Comparison of ENCODE assay signal across 2 cellular contexts in the genomic region with DNA sequence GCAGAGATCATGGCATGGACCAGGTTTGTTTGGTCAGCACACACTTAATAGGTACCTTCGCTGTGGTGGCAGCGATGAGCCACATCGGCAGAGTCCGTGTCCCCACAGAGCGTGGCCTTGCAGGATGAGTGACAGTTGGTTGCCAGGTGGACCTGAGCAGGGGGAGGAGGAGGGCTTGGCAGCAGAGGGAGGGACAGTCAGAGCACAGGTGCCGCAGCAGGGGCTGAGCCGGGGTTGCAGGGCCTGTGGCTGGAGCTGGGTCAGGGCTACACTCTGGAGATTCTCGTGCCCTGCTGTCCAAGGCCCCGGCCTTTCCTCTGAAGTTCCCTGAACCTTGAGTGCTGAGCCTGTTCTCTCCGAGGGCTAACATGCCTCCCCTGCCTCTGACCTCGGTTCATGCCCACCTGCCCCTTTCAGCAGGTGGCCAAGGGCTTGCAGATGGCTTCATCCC.
TF ChIP-seq lines count a peak whose summit lies in the region.

No MANE protein-coding gene starts in this region.

TF ChIP-seq in K562, 482 proteins besides CTCF, POLR2A, EP300 and RAD21:
- TF ChIP-seq, protein P1, sequence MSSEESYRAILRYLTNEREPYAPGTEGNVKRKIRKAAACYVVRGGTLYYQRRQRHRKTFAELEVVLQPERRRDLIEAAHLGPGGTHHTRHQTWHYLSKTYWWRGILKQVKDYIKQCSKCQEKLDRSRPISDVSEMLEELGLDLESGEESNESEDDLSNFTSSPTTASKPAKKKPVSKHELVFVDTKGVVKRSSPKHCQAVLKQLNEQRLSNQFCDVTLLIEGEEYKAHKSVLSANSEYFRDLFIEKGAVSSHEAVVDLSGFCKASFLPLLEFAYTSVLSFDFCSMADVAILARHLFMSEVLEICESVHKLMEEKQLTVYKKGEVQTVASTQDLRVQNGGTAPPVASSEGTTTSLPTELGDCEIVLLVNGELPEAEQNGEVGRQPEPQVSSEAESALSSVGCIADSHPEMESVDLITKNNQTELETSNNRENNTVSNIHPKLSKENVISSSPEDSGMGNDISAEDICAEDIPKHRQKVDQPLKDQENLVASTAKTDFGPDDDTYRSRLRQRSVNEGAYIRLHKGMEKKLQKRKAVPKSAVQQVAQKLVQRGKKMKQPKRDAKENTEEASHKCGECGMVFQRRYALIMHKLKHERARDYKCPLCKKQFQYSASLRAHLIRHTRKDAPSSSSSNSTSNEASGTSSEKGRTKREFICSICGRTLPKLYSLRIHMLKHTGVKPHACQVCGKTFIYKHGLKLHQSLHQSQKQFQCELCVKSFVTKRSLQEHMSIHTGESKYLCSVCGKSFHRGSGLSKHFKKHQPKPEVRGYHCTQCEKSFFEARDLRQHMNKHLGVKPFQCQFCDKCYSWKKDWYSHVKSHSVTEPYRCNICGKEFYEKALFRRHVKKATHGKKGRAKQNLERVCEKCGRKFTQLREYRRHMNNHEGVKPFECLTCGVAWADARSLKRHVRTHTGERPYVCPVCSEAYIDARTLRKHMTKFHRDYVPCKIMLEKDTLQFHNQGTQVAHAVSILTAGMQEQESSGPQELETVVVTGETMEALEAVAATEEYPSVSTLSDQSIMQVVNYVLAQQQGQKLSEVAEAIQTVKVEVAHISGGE (CRISPR knock-in tag; IDR thresholded peaks at IDR 0.05) = no peak
- TF ChIP-seq JUND (IDR thresholded peaks at IDR 0.05; ENCODE audit: borderline replicate concordance, low read depth, low read length) (no peak), JUND (tag; IDR thresholded peaks at IDR 0.05; ENCODE audit: borderline replicate concordance, low read depth, low read length) (no peak), IRF2 (CRISPR knock-in tag; IDR thresholded peaks at IDR 0.05) (0 out of 2 replicates have a peak, but pooled peaks have one; percentile 70), POLR2G (IDR thresholded peaks at IDR 0.05; ENCODE audit: low read depth, low read length) (peak; percentile 27; the same call in 1 of the 2 replicates)

TF ChIP-seq in HepG2, 621 proteins besides CTCF, POLR2A, EP300 and RAD21 (continues in another document):
- peak; percentile 22; the same call in 1 of the 2 replicates for TF ChIP-seq ZFY (CRISPR knock-in tag; IDR thresholded peaks at IDR 0.05)
- TF ChIP-seq, protein P2, sequence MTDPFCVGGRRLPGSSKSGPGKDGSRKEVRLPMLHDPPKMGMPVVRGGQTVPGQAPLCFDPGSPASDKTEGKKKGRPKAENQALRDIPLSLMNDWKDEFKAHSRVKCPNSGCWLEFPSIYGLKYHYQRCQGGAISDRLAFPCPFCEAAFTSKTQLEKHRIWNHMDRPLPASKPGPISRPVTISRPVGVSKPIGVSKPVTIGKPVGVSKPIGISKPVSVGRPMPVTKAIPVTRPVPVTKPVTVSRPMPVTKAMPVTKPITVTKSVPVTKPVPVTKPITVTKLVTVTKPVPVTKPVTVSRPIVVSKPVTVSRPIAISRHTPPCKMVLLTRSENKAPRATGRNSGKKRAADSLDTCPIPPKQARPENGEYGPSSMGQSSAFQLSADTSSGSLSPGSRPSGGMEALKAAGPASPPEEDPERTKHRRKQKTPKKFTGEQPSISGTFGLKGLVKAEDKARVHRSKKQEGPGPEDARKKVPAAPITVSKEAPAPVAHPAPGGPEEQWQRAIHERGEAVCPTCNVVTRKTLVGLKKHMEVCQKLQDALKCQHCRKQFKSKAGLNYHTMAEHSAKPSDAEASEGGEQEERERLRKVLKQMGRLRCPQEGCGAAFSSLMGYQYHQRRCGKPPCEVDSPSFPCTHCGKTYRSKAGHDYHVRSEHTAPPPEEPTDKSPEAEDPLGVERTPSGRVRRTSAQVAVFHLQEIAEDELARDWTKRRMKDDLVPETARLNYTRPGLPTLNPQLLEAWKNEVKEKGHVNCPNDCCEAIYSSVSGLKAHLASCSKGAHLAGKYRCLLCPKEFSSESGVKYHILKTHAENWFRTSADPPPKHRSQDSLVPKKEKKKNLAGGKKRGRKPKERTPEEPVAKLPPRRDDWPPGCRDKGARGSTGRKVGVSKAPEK (CRISPR knock-in tag; IDR thresholded peaks at IDR 0.05; ENCODE audit: borderline replicate concordance) = no peak
- no peak for TF ChIP-seq ZNF7 (CRISPR knock-in tag; IDR thresholded peaks at IDR 0.05)
- TF ChIP-seq REXO4 (CRISPR knock-in tag; IDR thresholded peaks at IDR 0.05; ENCODE audit: borderline replicate concordance) = no peak
- peak; percentile 32; the same call in 1 of the 2 replicates for TF ChIP-seq NFKB2 (CRISPR knock-in tag; IDR thresholded peaks at IDR 0.05; ENCODE audit: borderline replicate concordance)
- TF ChIP-seq RBM22 (optimal IDR thresholded peaks at IDR 0.05; ENCODE audit: low read length) = peak; percentile 65
- no peak for TF ChIP-seq ZNF383 (CRISPR knock-in tag; IDR thresholded peaks at IDR 0.05; ENCODE audit: borderline replicate concordance)
- peak; percentile 2; the same call in 1 of the 2 replicates for TF ChIP-seq ZNF589 (CRISPR knock-in tag; conservative IDR thresholded peaks at IDR 0.05)
- TF ChIP-seq, protein P3, sequence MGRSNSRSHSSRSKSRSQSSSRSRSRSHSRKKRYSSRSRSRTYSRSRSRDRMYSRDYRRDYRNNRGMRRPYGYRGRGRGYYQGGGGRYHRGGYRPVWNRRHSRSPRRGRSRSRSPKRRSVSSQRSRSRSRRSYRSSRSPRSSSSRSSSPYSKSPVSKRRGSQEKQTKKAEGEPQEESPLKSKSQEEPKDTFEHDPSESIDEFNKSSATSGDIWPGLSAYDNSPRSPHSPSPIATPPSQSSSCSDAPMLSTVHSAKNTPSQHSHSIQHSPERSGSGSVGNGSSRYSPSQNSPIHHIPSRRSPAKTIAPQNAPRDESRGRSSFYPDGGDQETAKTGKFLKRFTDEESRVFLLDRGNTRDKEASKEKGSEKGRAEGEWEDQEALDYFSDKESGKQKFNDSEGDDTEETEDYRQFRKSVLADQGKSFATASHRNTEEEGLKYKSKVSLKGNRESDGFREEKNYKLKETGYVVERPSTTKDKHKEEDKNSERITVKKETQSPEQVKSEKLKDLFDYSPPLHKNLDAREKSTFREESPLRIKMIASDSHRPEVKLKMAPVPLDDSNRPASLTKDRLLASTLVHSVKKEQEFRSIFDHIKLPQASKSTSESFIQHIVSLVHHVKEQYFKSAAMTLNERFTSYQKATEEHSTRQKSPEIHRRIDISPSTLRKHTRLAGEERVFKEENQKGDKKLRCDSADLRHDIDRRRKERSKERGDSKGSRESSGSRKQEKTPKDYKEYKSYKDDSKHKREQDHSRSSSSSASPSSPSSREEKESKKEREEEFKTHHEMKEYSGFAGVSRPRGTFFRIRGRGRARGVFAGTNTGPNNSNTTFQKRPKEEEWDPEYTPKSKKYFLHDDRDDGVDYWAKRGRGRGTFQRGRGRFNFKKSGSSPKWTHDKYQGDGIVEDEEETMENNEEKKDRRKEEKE (IDR thresholded peaks at IDR 0.05) = no peak
- TF ChIP-seq BRD4 (CRISPR knock-in tag; IDR thresholded peaks at IDR 0.05) = 0 out of 2 replicates have a peak, but pooled peaks have one; percentile 53
- TF ChIP-seq, protein P4, sequence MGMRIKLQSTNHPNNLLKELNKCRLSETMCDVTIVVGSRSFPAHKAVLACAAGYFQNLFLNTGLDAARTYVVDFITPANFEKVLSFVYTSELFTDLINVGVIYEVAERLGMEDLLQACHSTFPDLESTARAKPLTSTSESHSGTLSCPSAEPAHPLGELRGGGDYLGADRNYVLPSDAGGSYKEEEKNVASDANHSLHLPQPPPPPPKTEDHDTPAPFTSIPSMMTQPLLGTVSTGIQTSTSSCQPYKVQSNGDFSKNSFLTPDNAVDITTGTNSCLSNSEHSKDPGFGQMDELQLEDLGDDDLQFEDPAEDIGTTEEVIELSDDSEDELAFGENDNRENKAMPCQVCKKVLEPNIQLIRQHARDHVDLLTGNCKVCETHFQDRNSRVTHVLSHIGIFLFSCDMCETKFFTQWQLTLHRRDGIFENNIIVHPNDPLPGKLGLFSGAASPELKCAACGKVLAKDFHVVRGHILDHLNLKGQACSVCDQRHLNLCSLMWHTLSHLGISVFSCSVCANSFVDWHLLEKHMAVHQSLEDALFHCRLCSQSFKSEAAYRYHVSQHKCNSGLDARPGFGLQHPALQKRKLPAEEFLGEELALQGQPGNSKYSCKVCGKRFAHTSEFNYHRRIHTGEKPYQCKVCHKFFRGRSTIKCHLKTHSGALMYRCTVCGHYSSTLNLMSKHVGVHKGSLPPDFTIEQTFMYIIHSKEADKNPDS (CRISPR knock-in tag; IDR thresholded peaks at IDR 0.05) = no peak
- 0 out of 2 replicates have a peak, but pooled peaks have one; percentile 27 for TF ChIP-seq FOXM1 (CRISPR knock-in tag; IDR thresholded peaks at IDR 0.05)
- no peak for TF ChIP-seq ZBTB8A (CRISPR knock-in tag; IDR thresholded peaks at IDR 0.05; ENCODE audit: borderline replicate concordance, low read depth)
- TF ChIP-seq ZNF556 (CRISPR knock-in tag; IDR thresholded peaks at IDR 0.05; ENCODE audit: borderline replicate concordance) = no peak
- TF ChIP-seq FOXO1 (CRISPR knock-in tag; IDR thresholded peaks at IDR 0.05) = no peak
- TF ChIP-seq ZNF883 (CRISPR knock-in tag; IDR thresholded peaks at IDR 0.05; ENCODE audit: not compliant biosample characterization) = peak; percentile 40
- no peak for TF ChIP-seq ETV6 (CRISPR knock-in tag; conservative IDR thresholded peaks at IDR 0.05)
- TF ChIP-seq, protein P5, sequence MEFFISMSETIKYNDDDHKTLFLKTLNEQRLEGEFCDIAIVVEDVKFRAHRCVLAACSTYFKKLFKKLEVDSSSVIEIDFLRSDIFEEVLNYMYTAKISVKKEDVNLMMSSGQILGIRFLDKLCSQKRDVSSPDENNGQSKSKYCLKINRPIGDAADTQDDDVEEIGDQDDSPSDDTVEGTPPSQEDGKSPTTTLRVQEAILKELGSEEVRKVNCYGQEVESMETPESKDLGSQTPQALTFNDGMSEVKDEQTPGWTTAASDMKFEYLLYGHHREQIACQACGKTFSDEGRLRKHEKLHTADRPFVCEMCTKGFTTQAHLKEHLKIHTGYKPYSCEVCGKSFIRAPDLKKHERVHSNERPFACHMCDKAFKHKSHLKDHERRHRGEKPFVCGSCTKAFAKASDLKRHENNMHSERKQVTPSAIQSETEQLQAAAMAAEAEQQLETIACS (CRISPR knock-in tag; IDR thresholded peaks at IDR 0.05) = no peak
- TF ChIP-seq TCF12 (IDR thresholded peaks at IDR 0.05) = no peak
- peak; percentile 19; the same call in 1 of the 2 replicates for TF ChIP-seq TCF12 (CRISPR knock-in tag; IDR thresholded peaks at IDR 0.05)
- no peak for TF ChIP-seq ZNF543 (CRISPR knock-in tag; IDR thresholded peaks at IDR 0.05)
- TF ChIP-seq SAP130 (CRISPR knock-in tag; IDR thresholded peaks at IDR 0.05; ENCODE audit: low read depth) = no peak
- TF ChIP-seq ZNF737 (CRISPR knock-in tag; IDR thresholded peaks at IDR 0.05; ENCODE audit: borderline replicate concordance) = 0 out of 2 replicates have a peak, but pooled peaks have one; percentile 10
- TF ChIP-seq, protein P6, sequence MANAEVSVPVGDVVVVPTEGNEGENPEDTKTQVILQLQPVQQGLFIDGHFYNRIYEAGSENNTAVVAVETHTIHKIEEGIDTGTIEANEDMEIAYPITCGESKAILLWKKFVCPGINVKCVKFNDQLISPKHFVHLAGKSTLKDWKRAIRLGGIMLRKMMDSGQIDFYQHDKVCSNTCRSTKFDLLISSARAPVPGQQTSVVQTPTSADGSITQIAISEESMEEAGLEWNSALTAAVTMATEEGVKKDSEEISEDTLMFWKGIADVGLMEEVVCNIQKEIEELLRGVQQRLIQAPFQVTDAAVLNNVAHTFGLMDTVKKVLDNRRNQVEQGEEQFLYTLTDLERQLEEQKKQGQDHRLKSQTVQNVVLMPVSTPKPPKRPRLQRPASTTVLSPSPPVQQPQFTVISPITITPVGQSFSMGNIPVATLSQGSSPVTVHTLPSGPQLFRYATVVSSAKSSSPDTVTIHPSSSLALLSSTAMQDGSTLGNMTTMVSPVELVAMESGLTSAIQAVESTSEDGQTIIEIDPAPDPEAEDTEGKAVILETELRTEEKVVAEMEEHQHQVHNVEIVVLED (CRISPR knock-in tag; IDR thresholded peaks at IDR 0.05; ENCODE audit: borderline replicate concordance) = no peak
- TF ChIP-seq, protein P7, sequence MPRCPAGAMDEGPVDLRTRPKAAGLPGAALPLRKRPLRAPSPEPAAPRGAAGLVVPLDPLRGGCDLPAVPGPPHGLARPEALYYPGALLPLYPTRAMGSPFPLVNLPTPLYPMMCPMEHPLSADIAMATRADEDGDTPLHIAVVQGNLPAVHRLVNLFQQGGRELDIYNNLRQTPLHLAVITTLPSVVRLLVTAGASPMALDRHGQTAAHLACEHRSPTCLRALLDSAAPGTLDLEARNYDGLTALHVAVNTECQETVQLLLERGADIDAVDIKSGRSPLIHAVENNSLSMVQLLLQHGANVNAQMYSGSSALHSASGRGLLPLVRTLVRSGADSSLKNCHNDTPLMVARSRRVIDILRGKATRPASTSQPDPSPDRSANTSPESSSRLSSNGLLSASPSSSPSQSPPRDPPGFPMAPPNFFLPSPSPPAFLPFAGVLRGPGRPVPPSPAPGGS (CRISPR knock-in tag; IDR thresholded peaks at IDR 0.05) = peak; percentile 37; the same call in 1 of the 2 replicates
- TF ChIP-seq RBFOX2 (IDR thresholded peaks at IDR 0.05; ENCODE audit: low read depth, low read length) = no peak
- peak; percentile 16; the same call in 1 of the 2 replicates for TF ChIP-seq ZFP37 (CRISPR knock-in tag; IDR thresholded peaks at IDR 0.05; ENCODE audit: borderline replicate concordance)
- peak; percentile 28 for TF ChIP-seq AGO2 (optimal IDR thresholded peaks at IDR 0.05; ENCODE audit: low read depth, low read length)
- no peak for TF ChIP-seq YEATS2 (CRISPR knock-in tag; IDR thresholded peaks at IDR 0.05; ENCODE audit: borderline replicate concordance)
- no peak for TF ChIP-seq KLF11 (CRISPR knock-in tag; IDR thresholded peaks at IDR 0.05)
- TF ChIP-seq, protein P8, sequence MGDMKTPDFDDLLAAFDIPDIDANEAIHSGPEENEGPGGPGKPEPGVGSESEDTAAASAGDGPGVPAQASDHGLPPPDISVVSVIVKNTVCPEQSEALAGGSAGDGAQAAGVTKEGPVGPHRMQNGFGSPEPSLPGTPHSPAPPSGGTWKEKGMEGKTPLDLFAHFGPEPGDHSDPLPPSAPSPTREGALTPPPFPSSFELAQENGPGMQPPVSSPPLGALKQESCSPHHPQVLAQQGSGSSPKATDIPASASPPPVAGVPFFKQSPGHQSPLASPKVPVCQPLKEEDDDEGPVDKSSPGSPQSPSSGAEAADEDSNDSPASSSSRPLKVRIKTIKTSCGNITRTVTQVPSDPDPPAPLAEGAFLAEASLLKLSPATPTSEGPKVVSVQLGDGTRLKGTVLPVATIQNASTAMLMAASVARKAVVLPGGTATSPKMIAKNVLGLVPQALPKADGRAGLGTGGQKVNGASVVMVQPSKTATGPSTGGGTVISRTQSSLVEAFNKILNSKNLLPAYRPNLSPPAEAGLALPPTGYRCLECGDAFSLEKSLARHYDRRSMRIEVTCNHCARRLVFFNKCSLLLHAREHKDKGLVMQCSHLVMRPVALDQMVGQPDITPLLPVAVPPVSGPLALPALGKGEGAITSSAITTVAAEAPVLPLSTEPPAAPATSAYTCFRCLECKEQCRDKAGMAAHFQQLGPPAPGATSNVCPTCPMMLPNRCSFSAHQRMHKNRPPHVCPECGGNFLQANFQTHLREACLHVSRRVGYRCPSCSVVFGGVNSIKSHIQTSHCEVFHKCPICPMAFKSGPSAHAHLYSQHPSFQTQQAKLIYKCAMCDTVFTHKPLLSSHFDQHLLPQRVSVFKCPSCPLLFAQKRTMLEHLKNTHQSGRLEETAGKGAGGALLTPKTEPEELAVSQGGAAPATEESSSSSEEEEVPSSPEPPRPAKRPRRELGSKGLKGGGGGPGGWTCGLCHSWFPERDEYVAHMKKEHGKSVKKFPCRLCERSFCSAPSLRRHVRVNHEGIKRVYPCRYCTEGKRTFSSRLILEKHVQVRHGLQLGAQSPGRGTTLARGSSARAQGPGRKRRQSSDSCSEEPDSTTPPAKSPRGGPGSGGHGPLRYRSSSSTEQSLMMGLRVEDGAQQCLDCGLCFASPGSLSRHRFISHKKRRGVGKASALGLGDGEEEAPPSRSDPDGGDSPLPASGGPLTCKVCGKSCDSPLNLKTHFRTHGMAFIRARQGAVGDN (CRISPR knock-in tag; IDR thresholded peaks at IDR 0.05) = no peak; the same call in 1 of the 2 replicates
- TF ChIP-seq, protein P9, sequence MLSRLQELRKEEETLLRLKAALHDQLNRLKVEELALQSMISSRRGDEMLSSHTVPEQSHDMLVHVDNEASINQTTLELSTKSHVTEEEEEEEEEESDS (CRISPR knock-in tag; IDR thresholded peaks at IDR 0.05; ENCODE audit: borderline replicate concordance) = no peak
- TF ChIP-seq HNRNPH1 (optimal IDR thresholded peaks at IDR 0.05; ENCODE audit: low read depth, low read length) = no peak
